Comparison of ENCODE assay signal across 9 cellular contexts in the genomic region with DNA sequence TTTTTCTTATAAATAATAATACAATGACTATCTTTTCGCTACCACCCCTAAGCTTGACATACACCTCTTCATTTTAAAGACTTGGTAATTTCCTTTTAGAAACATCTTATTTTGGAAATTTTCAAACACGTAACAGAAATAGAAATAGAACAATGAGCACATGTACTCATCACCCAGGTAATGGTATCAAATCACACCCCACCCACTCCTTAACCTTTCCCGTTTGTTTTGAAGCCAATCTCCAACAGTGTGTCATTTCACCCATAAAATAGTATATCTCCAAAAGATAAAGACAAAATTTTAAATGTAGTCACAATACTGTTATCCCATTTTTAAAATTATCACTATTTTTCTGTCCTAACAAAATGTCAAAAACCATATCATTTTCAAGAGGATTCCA. TPM values are rescaled to one million over a fixed set of nuclear protein-coding genes. Genes with fewer than 3 reads are reported as not detected.
A peak's percentile ranks its signal among the peaks of the same experiment; 100 is the strongest.
DNase-seq lines count a peak whose midpoint lies in the region; ATAC-seq, FAIRE-seq and TF ChIP-seq lines count a peak whose summit lies in the region.
"Not testable (repeated sequence)": the region's sequence is repeated elsewhere in the genome, so short reads cannot be mapped to it uniquely, and the experiment has no call there.
"Had no signal": no experiment of that assay in that cellular context is flagged by ENCODE, and none has a peak within 500 bp of the region (broad histone marks: within the 10 kb centered on the region; RNA-seq: fewer than 3 reads in every experiment).

No MANE protein-coding gene starts in this region.

- not testable (repeated sequence) for H3K27me3 ChIP-seq in H1 (replicated peaks in 1 of 4; ENCODE audit: control insufficient read depth in 3 of 4, extremely low read depth in 1 of 4, insufficient read depth in 3 of 4, low read length in 3 of 4); HepG2 (ENCODE audit: control insufficient read depth in 1 of 2, insufficient read depth in 2 of 2, low read length in 2 of 2)

- H3K56ac ChIP-seq in H1 (replicated peaks; ENCODE audit: insufficient read length, low read depth, low read length) = not testable (repeated sequence)

- in situ Hi-C loops in HepG2 (cut with HindIII; ENCODE audit: extremely low pct_ligation_motif_present, low pct_unique_long_range_greater_than_20kb) = not testable (repeated sequence)

- not testable (repeated sequence) for H3K23me2 ChIP-seq in H1 (ENCODE audit: low read depth, low read length)

- not testable (repeated sequence) for TF ChIP-seq EP300 in H1 (IDR thresholded peaks at IDR 0.05; ENCODE audit: borderline replicate concordance in 1 of 2, low read depth in 2 of 2, low read length in 2 of 2); HepG2 (IDR thresholded peaks at IDR 0.05; ENCODE audit: low read depth in 2 of 2, low read length in 2 of 2); HepG2 (CRISPR knock-in tag; IDR thresholded peaks at IDR 0.05; ENCODE audit: borderline replicate concordance)

- H3K36me3 Mint-ChIP-seq in activated CD8-positive, alpha-beta T cell treated with anti-CD3 and anti-CD28 coated beads for 36 hours (ENCODE audit: low read depth); activated naive CD8-positive, alpha-beta T cell treated with anti-CD3 and anti-CD28 coated beads, Interleukin-2, amount 50 U/mL, for 24 hours (ENCODE audit: low read depth): not testable (repeated sequence)

- H3K4ac ChIP-seq in H1 (replicated peaks; ENCODE audit: insufficient read length, low read depth, low read length) = not testable (repeated sequence)

- TF ChIP-seq POLR2A in H1 (IDR thresholded peaks at IDR 0.05; ENCODE audit: control extremely low read depth in 1 of 2, low read depth in 2 of 2, low read length in 2 of 2); HepG2 (IDR thresholded peaks at IDR 0.05; ENCODE audit: insufficient read depth in 1 of 2, low read depth in 2 of 2, low read length in 2 of 2): not testable (repeated sequence)

- not testable (repeated sequence) for H2BK20ac ChIP-seq in H1 (ENCODE audit: low read length)

- H3K27ac ChIP-seq in H1 (ENCODE audit: low read depth, low read length); HepG2 (ENCODE audit: extremely low read length, insufficient read depth, low read length): not testable (repeated sequence)

- TSS peak; percentile 66 for BruUV-seq in HepG2 (replicated peaks; lab: Mats Ljungman, UMichigan)

- POLR2A ChIA-PET in activated CD8-positive, alpha-beta T cell treated with anti-CD3 and anti-CD28 coated beads for 36 hours (lab: Charles Lee); H1 (lab: Charles Lee; ENCODE audit: partially characterized antibody); HepG2 (lab: Yijun Ruan, JAX): not testable (repeated sequence)

- H4K8ac ChIP-seq in H1 (ENCODE audit: extremely low read depth, insufficient read depth, low read length) = not testable (repeated sequence)

- DNase-seq in activated CD8-positive, alpha-beta T cell treated with anti-CD3 and anti-CD28 coated beads for 36 hours; activated naive CD8-positive, alpha-beta T cell treated with anti-CD3 and anti-CD28 coated beads, Interleukin-2, amount 50 U/mL, for 24 hours; H1 (ENCODE audit: low read depth in 1 of 2, low spot score in 2 of 2); HepG2 (ENCODE audit: low spot score): not testable (repeated sequence)

- H3K79me2 ChIP-seq in H1 (ENCODE audit: control insufficient read depth in 1 of 2, insufficient read depth in 2 of 2, low read length in 2 of 2); HepG2 (ENCODE audit: insufficient read depth, low read length): not testable (repeated sequence)

- H2BK15ac ChIP-seq in H1 (ENCODE audit: low read length) = not testable (repeated sequence)

- WGBS in H1 (ENCODE audit: extremely low coverage in 1 of 2, insufficient coverage in 1 of 2, insufficient read length in 1 of 2, insufficient replicate concordance in 2 of 2, low coverage in 1 of 2, low lambda C conversion rate in 2 of 2, missing lambda C conversion rate in 1 of 2), 2 experiments = 89% methylated on average over 2 of the region's 3 CpGs; no CpG with 5 or more reads in 1 of the 2 experiments
- WGBS in HepG2 (ENCODE audit: low lambda C conversion rate) = 2% methylated on average over 3 of the region's 3 CpGs

- H3K4me3 Mint-ChIP-seq in activated CD8-positive, alpha-beta T cell treated with anti-CD3 and anti-CD28 coated beads for 36 hours; activated naive CD8-positive, alpha-beta T cell treated with anti-CD3 and anti-CD28 coated beads, Interleukin-2, amount 50 U/mL, for 24 hours: not testable (repeated sequence)

- not testable (repeated sequence) for H2AFZ ChIP-seq in H1 (ENCODE audit: low read length); HepG2 (ENCODE audit: low read length)

- H3K27me3 Mint-ChIP-seq in activated CD8-positive, alpha-beta T cell treated with anti-CD3 and anti-CD28 coated beads for 36 hours; activated naive CD8-positive, alpha-beta T cell treated with anti-CD3 and anti-CD28 coated beads, Interleukin-2, amount 50 U/mL, for 24 hours: not testable (repeated sequence)

- H3K9me3 Mint-ChIP-seq in activated CD8-positive, alpha-beta T cell treated with anti-CD3 and anti-CD28 coated beads for 36 hours; activated naive CD8-positive, alpha-beta T cell treated with anti-CD3 and anti-CD28 coated beads, Interleukin-2, amount 50 U/mL, for 24 hours: not testable (repeated sequence)

- H3K4me3 ChIP-seq in H1 (ENCODE audit: extremely low read depth in 1 of 4, insufficient read depth in 2 of 4, low read depth in 3 of 4, low read length in 4 of 4); HepG2 (replicated peaks in 1 of 3; ENCODE audit: insufficient read depth in 1 of 3, low read depth in 2 of 3, low read length in 3 of 3): not testable (repeated sequence)

- not testable (repeated sequence) for H3K23ac ChIP-seq in H1 (ENCODE audit: insufficient read length)

- H3K27ac Mint-ChIP-seq in activated CD8-positive, alpha-beta T cell treated with anti-CD3 and anti-CD28 coated beads for 36 hours; activated naive CD8-positive, alpha-beta T cell treated with anti-CD3 and anti-CD28 coated beads, Interleukin-2, amount 50 U/mL, for 24 hours: not testable (repeated sequence)

- not testable (repeated sequence) for H4K91ac ChIP-seq in H1 (replicated peaks; ENCODE audit: insufficient read length, low read length)

- TF ChIP-seq CTCF in activated CD8-positive, alpha-beta T cell treated with anti-CD3 and anti-CD28 coated beads for 36 hours (IDR thresholded peaks at IDR 0.05); H1 (IDR thresholded peaks at IDR 0.05; ENCODE audit: control extremely low read depth in 1 of 3, insufficient read depth in 1 of 3, low read depth in 1 of 3, low read length in 3 of 3); HepG2 (CRISPR knock-in tag; IDR thresholded peaks at IDR 0.05): not testable (repeated sequence)

- H3K14ac ChIP-seq in H1 (ENCODE audit: insufficient read length) = not testable (repeated sequence)

- not testable (repeated sequence) for H2BK5ac ChIP-seq in H1 (ENCODE audit: low read depth, low read length)

- not testable (repeated sequence) for H4K20me1 ChIP-seq in H1 (replicated peaks in 1 of 2; ENCODE audit: control insufficient read depth in 1 of 2, insufficient read depth in 2 of 2, low read length in 2 of 2); HepG2 (ENCODE audit: insufficient read depth, low read length)

- CTCF ChIA-PET in activated CD8-positive, alpha-beta T cell treated with anti-CD3 and anti-CD28 coated beads for 36 hours (lab: Charles Lee); H1 (lab: Charles Lee; ENCODE audit: partially characterized antibody); HepG2 (lab: Yijun Ruan, JAX; ENCODE audit: low intra/inter-chr PET ratio, low total read pairs): not testable (repeated sequence)

- intact Hi-C loops in activated CD8-positive, alpha-beta T cell treated with anti-CD3 and anti-CD28 coated beads for 36 hours (cut with micrococcal nuclease); HepG2 (cut with micrococcal nuclease; ENCODE audit: unreplicated experiment): not testable (repeated sequence)

- H2BK120ac ChIP-seq in H1 (replicated peaks; ENCODE audit: low read depth, low read length) = not testable (repeated sequence)

- not testable (repeated sequence) for H2BK12ac ChIP-seq in H1 (ENCODE audit: low read depth, low read length)

- not testable (repeated sequence) for H3K9ac ChIP-seq in H1 (replicated peaks in 1 of 4; ENCODE audit: extremely low read depth in 1 of 4, low read depth in 3 of 4, low read length in 3 of 4); HepG2 (ENCODE audit: insufficient read depth, low read depth, low read length)

- not testable (repeated sequence) for H3K4me1 Mint-ChIP-seq in activated CD8-positive, alpha-beta T cell treated with anti-CD3 and anti-CD28 coated beads for 36 hours (ENCODE audit: low read depth); activated naive CD8-positive, alpha-beta T cell treated with anti-CD3 and anti-CD28 coated beads, Interleukin-2, amount 50 U/mL, for 24 hours

- not testable (repeated sequence) for H4K5ac ChIP-seq in H1 (ENCODE audit: insufficient read length, low read depth, low read length)

- not testable (repeated sequence) for H3K4me1 ChIP-seq in H1 (replicated peaks in 1 of 4; ENCODE audit: control insufficient read depth in 3 of 4, insufficient read depth in 4 of 4, low read length in 3 of 4); HepG2 (ENCODE audit: insufficient read depth, low read length)

- not testable (repeated sequence) for TF ChIP-seq RAD21 in H1 (IDR thresholded peaks at IDR 0.05 in 1 of 2, conservative IDR thresholded peaks at IDR 0.05 in 1 of 2; ENCODE audit: low read depth in 2 of 2, low read length in 2 of 2); HepG2 (CRISPR knock-in tag; IDR thresholded peaks at IDR 0.05)

- not testable (repeated sequence) for H3K79me1 ChIP-seq in H1 (ENCODE audit: low read depth, low read length)

- not testable (repeated sequence) for H3K36me3 ChIP-seq in H1 (ENCODE audit: control insufficient read depth in 2 of 4, insufficient read depth in 4 of 4, low read length in 3 of 4); HepG2 (replicated peaks in 1 of 2; ENCODE audit: control insufficient read depth in 1 of 2, insufficient read depth in 2 of 2, low read length in 2 of 2)

- H2AK5ac ChIP-seq in H1 (ENCODE audit: low read depth, low read length) = not testable (repeated sequence)

- H3K18ac ChIP-seq in H1 (ENCODE audit: extremely low read depth, low read length) = not testable (repeated sequence)

- H3K4me2 ChIP-seq in H1 (ENCODE audit: insufficient read depth in 1 of 2, low read depth in 2 of 2, low read length in 2 of 2); HepG2 (ENCODE audit: low read depth, low read length): not testable (repeated sequence)

- FAIRE-seq in H1 (lab: Jason Lieb, UNC) = peak; percentile 19
- FAIRE-seq in HepG2 (lab: Jason Lieb, UNC) = not testable (repeated sequence)

- not testable (repeated sequence) for H3K9me3 ChIP-seq in H1 (ENCODE audit: insufficient read depth in 2 of 2, low read depth in 1 of 2, low read length in 1 of 2); HepG2 (ENCODE audit: low read length)

- peak; percentile 45 to 46 for ATAC-seq in activated CD4-positive, CD25-positive, alpha-beta regulatory T cell treated with anti-CD3 and anti-CD28 coated beads, Interleukin-2, amount 50 U/mL, for 24 hours
- ATAC-seq in activated CD8-positive, alpha-beta T cell treated with anti-CD3 and anti-CD28 coated beads for 36 hours = peak; percentile 58
- ATAC-seq in activated naive CD8-positive, alpha-beta T cell treated with anti-CD3 and anti-CD28 coated beads, Interleukin-2, amount 50 U/mL, for 24 hours = peak; percentile 52
- not testable (repeated sequence) for ATAC-seq in HepG2

RNA-seq across cellular contexts. Expression of a gene that starts 16.6 kb away (rescaled TPM):
- under 1 TPM; 0.36 to 0.83 TPM for total RNA-seq in activated CD8-positive, alpha-beta T cell treated with anti-CD3 and anti-CD28 coated beads for 36 hours
- 0.61 and 0.86 TPM in 2 replicates for total RNA-seq in H1 (2021; fragmentation: NEBNext Ultra II Directional; extraction: Animal tissue kit (Norgen Biotek cat#: 25700))
- polyA plus RNA-seq in H1 (2011; rRNA removed) = 0.06 TPM in 1 of 2 replicates, not detected in the other
- 0.10 TPM for polyA plus RNA-seq in H1 (2011; cell fraction: cytosol; rRNA removed)
- polyA plus RNA-seq in H1 (2011; cell fraction: nucleus; rRNA removed) = not detected
- 0.13 to 1.0 TPM (median 0.23 TPM) in 4 replicates for polyA plus RNA-seq in H1 (2012, experiment 1 of 2)
- polyA plus RNA-seq in H1 (2012, experiment 2 of 2) = not detected
- polyA plus RNA-seq in H1 (2013, experiment 1 of 2) = 0.69 TPM
- 0.66 TPM for polyA plus RNA-seq in H1 (2013, experiment 2 of 2)
- not detected in 2 replicates for polyA minus RNA-seq in H1 (2011; rRNA and poly(A)+ RNA removed)
- polyA minus RNA-seq in H1 (2011; cell fraction: cytosol; rRNA and poly(A)+ RNA removed) = not detected
- polyA minus RNA-seq in H1 (2011; cell fraction: nucleus; rRNA and poly(A)+ RNA removed) = not detected
- not detected in 2 replicates for total RNA-seq in HepG2 (2016; rRNA removed; fragmentation: Illumina TruSeq; extraction: Trizol)
- total RNA-seq in HepG2 (2016; cell fraction: cytosol; rRNA removed; fragmentation: Illumina TruSeq; extraction: Trizol; ENCODE audit: low read depth) = not detected in 2 replicates
- total RNA-seq in HepG2 (2016; cell fraction: insoluble cytoplasmic fraction; rRNA removed; fragmentation: Illumina TruSeq; extraction: Trizol) = not detected in 2 replicates
- total RNA-seq in HepG2 (2016; cell fraction: membrane; rRNA removed; fragmentation: Illumina TruSeq; extraction: Trizol) = not detected in 2 replicates
- not detected in 2 replicates for total RNA-seq in HepG2 (2016; cell fraction: nucleus; rRNA removed; fragmentation: Illumina TruSeq; extraction: Trizol)
- not detected in 2 replicates for polyA plus RNA-seq in HepG2 (2011; rRNA removed)
- not detected in 2 replicates for polyA plus RNA-seq in HepG2 (2011; cell fraction: cytosol; rRNA removed)
- not detected in 2 replicates for polyA plus RNA-seq in HepG2 (2011; cell fraction: nucleus; rRNA removed)
- not detected in 2 replicates for polyA plus RNA-seq in HepG2 (2012)
- polyA plus RNA-seq in HepG2 (2016; cell fraction: cytosol; fragmentation: Illumina TruSeq; extraction: Trizol; ENCODE audit: low read depth) = not detected in 2 replicates
- polyA plus RNA-seq in HepG2 (2016; cell fraction: insoluble cytoplasmic fraction; fragmentation: Illumina TruSeq; extraction: Trizol; ENCODE audit: low read depth) = not detected in 2 replicates
- not detected in 2 replicates for polyA plus RNA-seq in HepG2 (2016; cell fraction: membrane; fragmentation: Illumina TruSeq; extraction: Trizol; ENCODE audit: low read depth)
- not detected in 2 replicates for polyA plus RNA-seq in HepG2 (2016; cell fraction: nucleus; fragmentation: Illumina TruSeq; extraction: Trizol; ENCODE audit: insufficient read depth, low read depth)
- not detected in 2 replicates for polyA minus RNA-seq in HepG2 (2011; rRNA and poly(A)+ RNA removed; ENCODE audit: low replicate concordance)
- polyA minus RNA-seq in HepG2 (2011; cell fraction: cytosol; rRNA and poly(A)+ RNA removed) = not detected in 2 replicates
- polyA minus RNA-seq in HepG2 (2011; cell fraction: nucleus; rRNA and poly(A)+ RNA removed) = not detected in 2 replicates
- total RNA-seq: A673; CD4-positive, alpha-beta memory T cell had no signal
- polyA plus RNA-seq: AG04450, CD14-positive monocyte had no signal

RNA-seq across cellular contexts. Expression of a gene that starts 32.6 kb away (rescaled TPM):
- total RNA-seq in activated CD8-positive, alpha-beta T cell treated with anti-CD3 and anti-CD28 coated beads for 36 hours = 10 to 100 TPM; 36.4 to 37.2 TPM
- 0.20 and 0.31 TPM in 2 replicates for total RNA-seq in H1 (2021; fragmentation: NEBNext Ultra II Directional; extraction: Animal tissue kit (Norgen Biotek cat#: 25700))
- polyA plus RNA-seq in H1 (2011; rRNA removed) = 0.06 and 0.08 TPM in 2 replicates
- 0.10 TPM for polyA plus RNA-seq in H1 (2011; cell fraction: cytosol; rRNA removed)
- polyA plus RNA-seq in H1 (2011; cell fraction: nucleus; rRNA removed) = 0.16 TPM
- 0.04 to 0.12 TPM (median 0.05 TPM) in 3 of 4 replicates, not detected in the other for polyA plus RNA-seq in H1 (2012, experiment 1 of 2)
- polyA plus RNA-seq in H1 (2012, experiment 2 of 2) = 0.09 TPM
- 0.10 TPM for polyA plus RNA-seq in H1 (2013, experiment 1 of 2)
- 0.11 TPM for polyA plus RNA-seq in H1 (2013, experiment 2 of 2)
- 0.07 and 0.09 TPM in 2 replicates for polyA minus RNA-seq in H1 (2011; rRNA and poly(A)+ RNA removed)
- not detected for polyA minus RNA-seq in H1 (2011; cell fraction: cytosol; rRNA and poly(A)+ RNA removed)
- not detected for polyA minus RNA-seq in H1 (2011; cell fraction: nucleus; rRNA and poly(A)+ RNA removed)
- 0.04 TPM in 1 of 2 replicates, not detected in the other for total RNA-seq in HepG2 (2016; rRNA removed; fragmentation: Illumina TruSeq; extraction: Trizol)
- not detected in 2 replicates for total RNA-seq in HepG2 (2016; cell fraction: cytosol; rRNA removed; fragmentation: Illumina TruSeq; extraction: Trizol; ENCODE audit: low read depth)
- total RNA-seq in HepG2 (2016; cell fraction: insoluble cytoplasmic fraction; rRNA removed; fragmentation: Illumina TruSeq; extraction: Trizol) = 0.07 TPM in 1 of 2 replicates, not detected in the other
- 0.03 TPM in 1 of 2 replicates, not detected in the other for total RNA-seq in HepG2 (2016; cell fraction: membrane; rRNA removed; fragmentation: Illumina TruSeq; extraction: Trizol)
- total RNA-seq in HepG2 (2016; cell fraction: nucleus; rRNA removed; fragmentation: Illumina TruSeq; extraction: Trizol) = not detected in 2 replicates
- polyA plus RNA-seq in HepG2 (2011; rRNA removed) = 1.8 and 2.8 TPM in 2 replicates
- polyA plus RNA-seq in HepG2 (2011; cell fraction: cytosol; rRNA removed) = 1.4 and 2.0 TPM in 2 replicates
- polyA plus RNA-seq in HepG2 (2011; cell fraction: nucleus; rRNA removed) = 3.3 and 4.9 TPM in 2 replicates
- 0.38 and 0.40 TPM in 2 replicates for polyA plus RNA-seq in HepG2 (2012)
- polyA plus RNA-seq in HepG2 (2016; cell fraction: cytosol; fragmentation: Illumina TruSeq; extraction: Trizol; ENCODE audit: low read depth) = not detected in 2 replicates
- polyA plus RNA-seq in HepG2 (2016; cell fraction: insoluble cytoplasmic fraction; fragmentation: Illumina TruSeq; extraction: Trizol; ENCODE audit: low read depth) = not detected in 2 replicates
- not detected in 2 replicates for polyA plus RNA-seq in HepG2 (2016; cell fraction: membrane; fragmentation: Illumina TruSeq; extraction: Trizol; ENCODE audit: low read depth)
- not detected in 2 replicates for polyA plus RNA-seq in HepG2 (2016; cell fraction: nucleus; fragmentation: Illumina TruSeq; extraction: Trizol; ENCODE audit: insufficient read depth, low read depth)
- 0.98 and 5.5 TPM in 2 replicates for polyA minus RNA-seq in HepG2 (2011; rRNA and poly(A)+ RNA removed; ENCODE audit: low replicate concordance)
- 1.1 and 1.9 TPM in 2 replicates for polyA minus RNA-seq in HepG2 (2011; cell fraction: cytosol; rRNA and poly(A)+ RNA removed)
- 4.5 and 6.7 TPM in 2 replicates for polyA minus RNA-seq in HepG2 (2011; cell fraction: nucleus; rRNA and poly(A)+ RNA removed)

Comparison
In these comparisons a context has a peak if more than half of its experiments do, and no peak if none do; other contexts are left out.
1. RNA of a gene that starts 32.6 kb away (total RNA-seq): 36.4 to 37.2 TPM in activated CD8-positive, alpha-beta T cell treated with anti-CD3 and anti-CD28 coated beads for 36 hours; 0.20 to 0.31 TPM in H1 and 0.03 to 0.07 TPM in HepG2; every median in the first group is over 10 times any median in the second.